In the genomic region with DNA sequence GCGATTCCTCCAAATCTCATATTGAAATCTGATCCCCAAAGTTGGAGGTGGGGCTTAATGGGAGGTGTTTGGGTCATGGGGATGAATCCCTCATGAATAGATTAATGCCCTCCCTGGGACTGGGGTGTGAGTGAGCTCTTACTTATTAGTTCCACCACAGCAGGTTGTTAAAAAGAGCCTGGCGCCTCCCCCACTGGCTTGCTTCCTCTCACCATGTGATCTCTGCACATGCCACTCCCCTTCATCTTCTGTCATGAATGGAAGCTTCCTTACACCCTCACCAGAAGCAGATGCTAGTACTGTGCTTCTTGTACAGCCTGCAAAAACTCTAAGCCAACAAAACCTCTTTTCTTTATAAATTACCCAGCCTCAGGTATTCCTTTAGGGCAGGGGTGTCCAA, we compare ENCODE assay signal across 2 cellular contexts.
TF ChIP-seq lines count a peak whose summit lies in the region.

No MANE protein-coding gene starts in this region.

TF ChIP-seq in GM23338, 12 proteins besides CTCF, POLR2A, EP300 and RAD21 (continues in another document):
- TF ChIP-seq ZNF331 (CRISPR knock-in tag; IDR thresholded peaks at IDR 0.05; ENCODE audit: low read depth) (no peak), REST (IDR thresholded peaks at IDR 0.05; ENCODE audit: unreplicated experiment) (no peak), STAT1 (IDR thresholded peaks at IDR 0.05; ENCODE audit: unreplicated experiment) (no peak), CREB1 (CRISPR knock-in tag; IDR thresholded peaks at IDR 0.05; ENCODE audit: low read depth) (no peak), JUNB (IDR thresholded peaks at IDR 0.05; ENCODE audit: unreplicated experiment) (no peak), ETS1 (IDR thresholded peaks at IDR 0.05) (no peak), EZH2 (IDR thresholded peaks at IDR 0.05; ENCODE audit: low read depth, unreplicated experiment) (no peak), POLR2AphosphoS5 (IDR thresholded peaks at IDR 0.05; ENCODE audit: low read depth) (no peak), NANOG (IDR thresholded peaks at IDR 0.05; ENCODE audit: borderline replicate concordance) (no peak)
- TF ChIP-seq, protein P1, sequence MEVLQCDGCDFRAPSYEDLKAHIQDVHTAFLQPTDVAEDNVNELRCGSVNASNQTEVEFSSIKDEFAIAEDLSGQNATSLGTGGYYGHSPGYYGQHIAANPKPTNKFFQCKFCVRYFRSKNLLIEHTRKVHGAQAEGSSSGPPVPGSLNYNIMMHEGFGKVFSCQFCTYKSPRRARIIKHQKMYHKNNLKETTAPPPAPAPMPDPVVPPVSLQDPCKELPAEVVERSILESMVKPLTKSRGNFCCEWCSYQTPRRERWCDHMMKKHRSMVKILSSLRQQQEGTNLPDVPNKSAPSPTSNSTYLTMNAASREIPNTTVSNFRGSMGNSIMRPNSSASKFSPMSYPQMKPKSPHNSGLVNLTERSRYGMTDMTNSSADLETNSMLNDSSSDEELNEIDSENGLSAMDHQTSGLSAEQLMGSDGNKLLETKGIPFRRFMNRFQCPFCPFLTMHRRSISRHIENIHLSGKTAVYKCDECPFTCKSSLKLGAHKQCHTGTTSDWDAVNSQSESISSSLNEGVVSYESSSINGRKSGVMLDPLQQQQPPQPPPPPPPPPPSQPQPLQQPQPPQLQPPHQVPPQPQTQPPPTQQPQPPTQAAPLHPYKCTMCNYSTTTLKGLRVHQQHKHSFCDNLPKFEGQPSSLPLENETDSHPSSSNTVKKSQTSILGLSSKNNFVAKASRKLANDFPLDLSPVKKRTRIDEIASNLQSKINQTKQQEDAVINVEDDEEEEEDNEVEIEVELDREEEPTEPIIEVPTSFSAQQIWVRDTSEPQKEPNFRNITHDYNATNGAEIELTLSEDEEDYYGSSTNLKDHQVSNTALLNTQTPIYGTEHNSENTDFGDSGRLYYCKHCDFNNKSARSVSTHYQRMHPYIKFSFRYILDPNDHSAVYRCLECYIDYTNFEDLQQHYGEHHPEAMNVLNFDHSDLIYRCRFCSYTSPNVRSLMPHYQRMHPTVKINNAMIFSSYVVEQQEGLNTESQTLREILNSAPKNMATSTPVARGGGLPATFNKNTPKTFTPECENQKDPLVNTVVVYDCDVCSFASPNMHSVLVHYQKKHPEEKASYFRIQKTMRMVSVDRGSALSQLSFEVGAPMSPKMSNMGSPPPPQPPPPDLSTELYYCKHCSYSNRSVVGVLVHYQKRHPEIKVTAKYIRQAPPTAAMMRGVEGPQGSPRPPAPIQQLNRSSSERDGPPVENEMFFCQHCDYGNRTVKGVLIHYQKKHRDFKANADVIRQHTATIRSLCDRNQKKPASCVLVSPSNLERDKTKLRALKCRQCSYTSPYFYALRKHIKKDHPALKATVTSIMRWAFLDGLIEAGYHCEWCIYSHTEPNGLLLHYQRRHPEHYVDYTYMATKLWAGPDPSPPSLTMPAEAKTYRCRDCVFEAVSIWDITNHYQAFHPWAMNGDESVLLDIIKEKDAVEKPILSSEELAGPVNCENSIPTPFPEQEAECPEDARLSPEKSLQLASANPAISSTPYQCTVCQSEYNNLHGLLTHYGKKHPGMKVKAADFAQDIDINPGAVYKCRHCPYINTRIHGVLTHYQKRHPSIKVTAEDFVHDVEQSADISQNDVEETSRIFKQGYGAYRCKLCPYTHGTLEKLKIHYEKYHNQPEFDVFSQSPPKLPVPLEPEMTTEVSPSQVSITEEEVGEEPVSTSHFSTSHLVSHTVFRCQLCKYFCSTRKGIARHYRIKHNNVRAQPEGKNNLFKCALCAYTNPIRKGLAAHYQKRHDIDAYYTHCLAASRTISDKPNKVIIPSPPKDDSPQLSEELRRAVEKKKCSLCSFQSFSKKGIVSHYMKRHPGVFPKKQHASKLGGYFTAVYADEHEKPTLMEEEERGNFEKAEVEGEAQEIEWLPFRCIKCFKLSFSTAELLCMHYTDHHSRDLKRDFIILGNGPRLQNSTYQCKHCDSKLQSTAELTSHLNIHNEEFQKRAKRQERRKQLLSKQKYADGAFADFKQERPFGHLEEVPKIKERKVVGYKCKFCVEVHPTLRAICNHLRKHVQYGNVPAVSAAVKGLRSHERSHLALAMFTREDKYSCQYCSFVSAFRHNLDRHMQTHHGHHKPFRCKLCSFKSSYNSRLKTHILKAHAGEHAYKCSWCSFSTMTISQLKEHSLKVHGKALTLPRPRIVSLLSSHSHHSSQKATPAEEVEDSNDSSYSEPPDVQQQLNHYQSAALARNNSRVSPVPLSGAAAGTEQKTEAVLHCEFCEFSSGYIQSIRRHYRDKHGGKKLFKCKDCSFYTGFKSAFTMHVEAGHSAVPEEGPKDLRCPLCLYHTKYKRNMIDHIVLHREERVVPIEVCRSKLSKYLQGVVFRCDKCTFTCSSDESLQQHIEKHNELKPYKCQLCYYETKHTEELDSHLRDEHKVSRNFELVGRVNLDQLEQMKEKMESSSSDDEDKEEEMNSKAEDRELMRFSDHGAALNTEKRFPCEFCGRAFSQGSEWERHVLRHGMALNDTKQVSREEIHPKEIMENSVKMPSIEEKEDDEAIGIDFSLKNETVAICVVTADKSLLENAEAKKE (CRISPR knock-in tag; IDR thresholded peaks at IDR 0.05) = no peak

TF ChIP-seq in H1, 55 proteins besides CTCF, POLR2A, EP300 and RAD21:
- TF ChIP-seq, protein P2, sequence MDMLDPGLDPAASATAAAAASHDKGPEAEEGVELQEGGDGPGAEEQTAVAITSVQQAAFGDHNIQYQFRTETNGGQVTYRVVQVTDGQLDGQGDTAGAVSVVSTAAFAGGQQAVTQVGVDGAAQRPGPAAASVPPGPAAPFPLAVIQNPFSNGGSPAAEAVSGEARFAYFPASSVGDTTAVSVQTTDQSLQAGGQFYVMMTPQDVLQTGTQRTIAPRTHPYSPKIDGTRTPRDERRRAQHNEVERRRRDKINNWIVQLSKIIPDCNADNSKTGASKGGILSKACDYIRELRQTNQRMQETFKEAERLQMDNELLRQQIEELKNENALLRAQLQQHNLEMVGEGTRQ (IDR thresholded peaks at IDR 0.05; ENCODE audit: low read length) = peak; percentile 64; the same call in 1 of the 2 replicates
- no peak for TF ChIP-seq GABPA (IDR thresholded peaks at IDR 0.05; ENCODE audit: borderline replicate concordance, insufficient read depth, low read length)
- 0 out of 4 replicates have a peak, but pooled peaks have one; percentile 22 to 79 for TF ChIP-seq SIN3A (conservative IDR thresholded peaks at IDR 0.05 in 1 of 2, IDR thresholded peaks at IDR 0.05 in 1 of 2; ENCODE audit: low read depth in 1 of 2, low read length in 2 of 2)
- no peak for TF ChIP-seq RNF2 (IDR thresholded peaks at IDR 0.05; ENCODE audit: borderline replicate concordance, low read depth, low read length, missing control alignments, poor library complexity, severe bottlenecking)
- peak; percentile 50; the same call in 1 of the 2 replicates for TF ChIP-seq MAX (IDR thresholded peaks at IDR 0.05)
- peak; percentile 10 for TF ChIP-seq TAF7 (optimal IDR thresholded peaks at IDR 0.05; ENCODE audit: borderline replicate concordance, low read depth, low read length)
- TF ChIP-seq ATF3 (IDR thresholded peaks at IDR 0.05; ENCODE audit: insufficient read depth, low read depth, low read length) = no peak
- no peak for TF ChIP-seq SIRT6 (IDR thresholded peaks at IDR 0.05; ENCODE audit: low read length)
- no peak for TF ChIP-seq NANOG (IDR thresholded peaks at IDR 0.05; ENCODE audit: insufficient read depth, low read depth, low read length, poor library complexity, severe bottlenecking)
- no peak for TF ChIP-seq TCF12 (IDR thresholded peaks at IDR 0.05; ENCODE audit: low read depth, low read length)
- no peak for TF ChIP-seq SIX5 (IDR thresholded peaks at IDR 0.05; ENCODE audit: low read depth, low read length)
- TF ChIP-seq EGR1 (IDR thresholded peaks at IDR 0.05; ENCODE audit: borderline replicate concordance, low read depth, low read length) = no peak
